18 cellular contexts compared by ENCODE assay signal in genomic region chr17:21738185-21738584, GRCh38. TPM values are rescaled to one million over a fixed set of nuclear protein-coding genes. Genes with fewer than 3 reads are reported as not detected.
"Had no signal": no experiment of that assay in that cellular context is flagged by ENCODE, and none has a peak within 500 bp of the region (broad histone marks: within the 10 kb centered on the region; RNA-seq: fewer than 3 reads in every experiment).

No MANE protein-coding gene starts in this region.

RNA-seq across cellular contexts. Expression of gene KCNJ18, which starts 45.9 kb away (rescaled TPM):
- total RNA-seq: colonic mucosa, dermis microvascular lymphatic vessel endothelial cell, endodermal cell, esophagus mucosa, gastrocnemius medialis, glomerular endothelial cell, heart right ventricle, kidney epithelial cell, left cardiac atrium, left lung, left ventricle myocardium superior, lower lobe of right lung, lung microvascular endothelial cell, mesenteric fat pad, mesothelial cell of epicardium, mucosa of descending colon, myocyte had no signal
- polyA plus RNA-seq: heart right ventricle, keratinocyte had no signal
